16 cellular contexts compared by ENCODE assay signal in genomic region chr19:32817913-32818476, GRCh38. TPM values are rescaled to one million over a fixed set of nuclear protein-coding genes. Genes with fewer than 3 reads are reported as not detected.
DNase-seq lines count a peak whose midpoint lies in the region; ATAC-seq and TF ChIP-seq lines count a peak whose summit lies in the region.
"Had no signal": no experiment of that assay in that cellular context is flagged by ENCODE, and none has a peak within 500 bp of the region (broad histone marks: within the 10 kb centered on the region; RNA-seq: fewer than 3 reads in every experiment).

No MANE protein-coding gene starts in this region.

- H3K4me1 Mint-ChIP-seq in activated naive CD8-positive, alpha-beta T cell treated with anti-CD3 and anti-CD28 coated beads, Interleukin-2, amount 10 ng/mL, durations not matched to agents 7 days and 5 days, result peaks cover 14% of the 10 kb centered on the region
- H3K4me1 Mint-ChIP-seq in activated naive CD8-positive, alpha-beta T cell treated with anti-CD3 and anti-CD28 coated beads for 36 hours, result peaks cover 19% of the 10 kb centered on the region

- H3K27ac Mint-ChIP-seq in activated naive CD8-positive, alpha-beta T cell treated with anti-CD3 and anti-CD28 coated beads, Interleukin-2, amount 10 ng/mL, durations not matched to agents 7 days and 5 days, result peak overlapping the region; percentile 3
- no peak overlapping the region for H3K27ac Mint-ChIP-seq in activated naive CD8-positive, alpha-beta T cell treated with anti-CD3 and anti-CD28 coated beads for 36 hours
- H3K27ac Mint-ChIP-seq: CD8-positive, alpha-beta T cell had no signal

- H3K79me2 ChIP-seq in MM.1S (ENCODE audit: low read length), result no peaks in the 10 kb centered on the region

- no peak for DNase-seq in activated naive CD8-positive, alpha-beta T cell treated with anti-CD3 and anti-CD28 coated beads, Interleukin-2, amount 10 ng/mL, durations not matched to agents 7 days and 5 days
- DNase-seq in activated naive CD8-positive, alpha-beta T cell treated with anti-CD3 and anti-CD28 coated beads for 36 hours, result no peak
- peak; percentile 92 for DNase-seq in SK-N-DZ (ENCODE audit: low spot score)
- peak; percentile 68 for DNase-seq in mesenteric fat pad (ENCODE audit: low spot score)
- DNase-seq in MM.1S, result no peak
- DNase-seq: ACHN; CD8-positive, alpha-beta T cell; COR-L47; EL; IMR-90; KBM-7 had no signal

- no peaks in the 10 kb centered on the region for H3K9me3 ChIP-seq in MM.1S (replicated peaks; ENCODE audit: insufficient read depth, low read length)

- H3K9ac ChIP-seq in MM.1S (ENCODE audit: low read length), result no peak overlapping the region

- POLR2A ChIA-PET in activated naive CD8-positive, alpha-beta T cell treated with anti-CD3 and anti-CD28 coated beads, Interleukin-2, amount 10 ng/mL, durations not matched to agents 7 days and 5 days (lab: Charles Lee), result no interaction called here

- H3K36me3 Mint-ChIP-seq in activated naive CD8-positive, alpha-beta T cell treated with anti-CD3 and anti-CD28 coated beads, Interleukin-2, amount 10 ng/mL, durations not matched to agents 7 days and 5 days, result no peaks in the 10 kb centered on the region
- no peaks in the 10 kb centered on the region for H3K36me3 Mint-ChIP-seq in activated naive CD8-positive, alpha-beta T cell treated with anti-CD3 and anti-CD28 coated beads for 36 hours
- H3K36me3 Mint-ChIP-seq: CD8-positive, alpha-beta T cell had no signal

- no peak for TF ChIP-seq CTCF in MM.1S (IDR thresholded peaks at IDR 0.05; ENCODE audit: low read length)

- H3K9me3 Mint-ChIP-seq in activated naive CD8-positive, alpha-beta T cell treated with anti-CD3 and anti-CD28 coated beads, Interleukin-2, amount 10 ng/mL, durations not matched to agents 7 days and 5 days, result no peaks in the 10 kb centered on the region
- no peaks in the 10 kb centered on the region for H3K9me3 Mint-ChIP-seq in activated naive CD8-positive, alpha-beta T cell treated with anti-CD3 and anti-CD28 coated beads for 36 hours
- H3K9me3 Mint-ChIP-seq: CD8-positive, alpha-beta T cell had no signal

- H3K4me3 ChIP-seq in MM.1S (ENCODE audit: low read length), result no peak overlapping the region

- no peaks in the 10 kb centered on the region for H4K20me1 ChIP-seq in MM.1S (ENCODE audit: insufficient read depth, low read length)

- H3K36me3 ChIP-seq in MM.1S (replicated peaks; ENCODE audit: insufficient read depth, low read length), result no peaks in the 10 kb centered on the region

- no peak overlapping the region for H3K4me2 ChIP-seq in MM.1S (ENCODE audit: low read depth, low read length)

- ATAC-seq in activated naive CD8-positive, alpha-beta T cell treated with anti-CD3 and anti-CD28 coated beads, Interleukin-2, amount 10 ng/mL, durations not matched to agents 7 days and 5 days (ENCODE audit: low read depth), result no peak
- ATAC-seq in HG03342 (IDR thresholded peaks at IDR 0.05; ENCODE audit: unreplicated experiment) (no peak), GM21360 (IDR thresholded peaks at IDR 0.05; ENCODE audit: unreplicated experiment) (no peak)
- ATAC-seq: CD8-positive, alpha-beta T cell; HCT116 had no signal

- H3K27me3 Mint-ChIP-seq in activated naive CD8-positive, alpha-beta T cell treated with anti-CD3 and anti-CD28 coated beads, Interleukin-2, amount 10 ng/mL, durations not matched to agents 7 days and 5 days, result peaks cover 7% of the 10 kb centered on the region
- peaks cover 5% of the 10 kb centered on the region for H3K27me3 Mint-ChIP-seq in activated naive CD8-positive, alpha-beta T cell treated with anti-CD3 and anti-CD28 coated beads for 36 hours

- H2AFZ ChIP-seq in MM.1S (ENCODE audit: low read length), result no peak overlapping the region

- no peaks in the 10 kb centered on the region for H3K27me3 ChIP-seq in MM.1S (replicated peaks; ENCODE audit: insufficient read depth, low read length)

- H3K4me1 ChIP-seq in MM.1S (ENCODE audit: low read length), result no peaks in the 10 kb centered on the region

- H3F3A ChIP-seq in MM.1S (ENCODE audit: insufficient read depth, low read length), result no peaks in the 10 kb centered on the region

- H3K9me2 ChIP-seq in MM.1S (replicated peaks; ENCODE audit: insufficient read depth, low read length), result no peaks in the 10 kb centered on the region

- no peak overlapping the region for H3K4me3 Mint-ChIP-seq in activated naive CD8-positive, alpha-beta T cell treated with anti-CD3 and anti-CD28 coated beads, Interleukin-2, amount 10 ng/mL, durations not matched to agents 7 days and 5 days
- H3K4me3 Mint-ChIP-seq in activated naive CD8-positive, alpha-beta T cell treated with anti-CD3 and anti-CD28 coated beads for 36 hours, result no peak overlapping the region
- H3K4me3 Mint-ChIP-seq: CD8-positive, alpha-beta T cell had no signal

- H3K27ac ChIP-seq in MM.1S (ENCODE audit: low read length), result no peak overlapping the region
- H3K27ac ChIP-seq: C4-2B had no signal

RNA-seq across cellular contexts. Expression of gene SLC7A9, which starts 51.6 kb away (rescaled TPM):
- total RNA-seq in activated naive CD8-positive, alpha-beta T cell treated with anti-CD3 and anti-CD28 coated beads, Interleukin-2, amount 10 ng/mL, durations not matched to agents 7 days and 5 days, result under 1 TPM; 0.23 to 0.42 TPM
- total RNA-seq in activated naive CD8-positive, alpha-beta T cell treated with anti-CD3 and anti-CD28 coated beads for 36 hours, result not detected
- polyA plus RNA-seq in SK-N-DZ (2014; cell fraction: cytosol; rRNA removed), result not detected in 2 replicates
- polyA plus RNA-seq in SK-N-DZ (2014; cell fraction: nucleus; rRNA removed), result 1.5 TPM in 1 of 2 replicates, not detected in the other
- total RNA-seq in mesenteric fat pad, result 0.29 TPM
- total RNA-seq: A172; CD8-positive, alpha-beta T cell; IMR-90 had no signal
- polyA plus RNA-seq: IMR-90 had no signal

Comparison
In these comparisons a context has a peak if more than half of its experiments do, and no peak if none do; other contexts are left out.
1. DNase-seq: peak in SK-N-DZ (single experiment) and mesenteric fat pad (single experiment); none in activated naive CD8-positive, alpha-beta T cell treated with anti-CD3 and anti-CD28 coated beads, Interleukin-2, amount 10 ng/mL, durations not matched to agents 7 days and 5 days (single experiment), activated naive CD8-positive, alpha-beta T cell treated with anti-CD3 and anti-CD28 coated beads for 36 hours (single experiment) and MM.1S (single experiment).